In genomic region chr19:40216013-40216776, GRCh38 we compare ENCODE assay signal across 1 cellular context.
TF ChIP-seq lines count a peak whose summit lies in the region.

No MANE protein-coding gene starts in this region.

TF ChIP-seq in IMR-90, 13 proteins besides CTCF, POLR2A, EP300 and RAD21:
- TF ChIP-seq ELK1 (IDR thresholded peaks at IDR 0.05; ENCODE audit: borderline replicate concordance, low read depth, low read length) (no peak), RCOR1 (IDR thresholded peaks at IDR 0.05; ENCODE audit: insufficient replicate concordance, low read length) (no peak)
TF ChIP-seq in IMR-90: peak in this region for 0.
